ENCODE assay signal across 1 cellular context in the genomic region with DNA sequence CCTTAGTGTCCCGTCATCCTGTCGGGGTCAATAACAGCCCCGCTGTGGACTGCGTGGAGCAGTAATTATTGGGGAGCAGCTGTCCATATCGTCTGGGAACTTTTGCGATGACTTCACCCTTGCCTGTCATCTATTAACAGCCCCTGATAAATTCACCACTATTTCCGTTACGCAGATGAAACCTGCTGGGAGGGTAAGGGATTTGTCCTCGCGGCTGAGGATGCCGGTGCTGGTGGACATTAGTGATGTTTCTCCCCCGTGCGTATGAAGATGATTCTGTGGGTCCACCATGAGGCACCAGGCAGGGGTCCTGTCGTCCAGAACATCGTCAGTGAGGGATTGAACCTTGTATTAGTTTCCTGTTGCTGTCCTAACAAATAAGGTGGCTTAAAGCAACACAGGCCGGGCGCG.
TF ChIP-seq lines count a peak whose summit lies in the region.

No MANE protein-coding gene starts in this region.

TF ChIP-seq in HEK293, 187 proteins besides CTCF, POLR2A, EP300 and RAD21 (continued from another document):
- TF ChIP-seq, protein P1, sequence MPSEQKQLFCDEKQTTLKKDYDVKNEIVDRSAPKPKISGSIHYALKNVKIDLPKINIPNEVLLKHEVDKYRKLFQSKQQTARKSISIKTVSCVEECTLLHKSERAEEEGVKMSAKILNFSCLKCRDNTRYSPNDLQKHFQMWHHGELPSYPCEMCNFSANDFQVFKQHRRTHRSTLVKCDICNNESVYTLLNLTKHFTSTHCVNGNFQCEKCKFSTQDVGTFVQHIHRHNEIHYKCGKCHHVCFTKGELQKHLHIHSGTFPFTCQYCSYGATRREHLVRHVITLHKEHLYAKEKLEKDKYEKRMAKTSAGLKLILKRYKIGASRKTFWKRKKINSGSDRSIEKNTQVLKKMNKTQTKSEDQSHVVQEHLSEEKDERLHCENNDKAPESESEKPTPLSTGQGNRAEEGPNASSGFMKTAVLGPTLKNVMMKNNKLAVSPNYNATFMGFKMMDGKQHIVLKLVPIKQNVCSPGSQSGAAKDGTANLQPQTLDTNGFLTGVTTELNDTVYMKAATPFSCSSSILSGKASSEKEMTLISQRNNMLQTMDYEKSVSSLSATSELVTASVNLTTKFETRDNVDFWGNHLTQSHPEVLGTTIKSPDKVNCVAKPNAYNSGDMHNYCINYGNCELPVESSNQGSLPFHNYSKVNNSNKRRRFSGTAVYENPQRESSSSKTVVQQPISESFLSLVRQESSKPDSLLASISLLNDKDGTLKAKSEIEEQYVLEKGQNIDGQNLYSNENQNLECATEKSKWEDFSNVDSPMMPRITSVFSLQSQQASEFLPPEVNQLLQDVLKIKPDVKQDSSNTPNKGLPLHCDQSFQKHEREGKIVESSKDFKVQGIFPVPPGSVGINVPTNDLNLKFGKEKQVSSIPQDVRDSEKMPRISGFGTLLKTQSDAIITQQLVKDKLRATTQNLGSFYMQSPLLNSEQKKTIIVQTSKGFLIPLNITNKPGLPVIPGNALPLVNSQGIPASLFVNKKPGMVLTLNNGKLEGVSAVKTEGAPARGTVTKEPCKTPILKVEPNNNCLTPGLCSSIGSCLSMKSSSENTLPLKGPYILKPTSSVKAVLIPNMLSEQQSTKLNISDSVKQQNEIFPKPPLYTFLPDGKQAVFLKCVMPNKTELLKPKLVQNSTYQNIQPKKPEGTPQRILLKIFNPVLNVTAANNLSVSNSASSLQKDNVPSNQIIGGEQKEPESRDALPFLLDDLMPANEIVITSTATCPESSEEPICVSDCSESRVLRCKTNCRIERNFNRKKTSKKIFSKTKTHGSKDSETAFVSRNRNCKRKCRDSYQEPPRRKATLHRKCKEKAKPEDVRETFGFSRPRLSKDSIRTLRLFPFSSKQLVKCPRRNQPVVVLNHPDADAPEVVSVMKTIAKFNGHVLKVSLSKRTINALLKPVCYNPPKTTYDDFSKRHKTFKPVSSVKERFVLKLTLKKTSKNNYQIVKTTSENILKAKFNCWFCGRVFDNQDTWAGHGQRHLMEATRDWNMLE (tag by site-specific recombination; conservative IDR thresholded peaks at IDR 0.05; ENCODE audit: low read depth): no peak
- TF ChIP-seq ZBTB1 (tag by site-specific recombination; IDR thresholded peaks at IDR 0.05): no peak
